In genomic region chr15:52481915-52482314, GRCh38 we compare ENCODE assay signal across 7 cellular contexts. TPM values are rescaled to one million over a fixed set of nuclear protein-coding genes. Genes with fewer than 3 reads are reported as not detected.
DNase-seq lines count a peak whose midpoint lies in the region; ATAC-seq and TF ChIP-seq lines count a peak whose summit lies in the region.

No MANE protein-coding gene starts in this region.

- no peaks in the 10 kb centered on the region for H3K36me3 ChIP-seq in Caco-2 (ENCODE audit: control insufficient read depth, insufficient read depth, low read length)

- H3K36me3 Mint-ChIP-seq in activated naive CD4-positive, alpha-beta T cell treated with anti-CD3 and anti-CD28 coated beads, Interleukin-2, amount 50 U/mL, for 72 hours: no peaks in the 10 kb centered on the region
- no peaks in the 10 kb centered on the region for H3K36me3 Mint-ChIP-seq in Caco-2 (ENCODE audit: insufficient read depth, unreplicated experiment)

- no peak for TF ChIP-seq POLR2A in NB4 (IDR thresholded peaks at IDR 0.05; ENCODE audit: extremely low read depth, insufficient read length)

- H3K4me1 ChIP-seq in Caco-2: no peaks in the 10 kb centered on the region

- DNase-seq in NB4 (ENCODE audit: low read depth): peak; percentile 90
- DNase-seq in activated naive CD4-positive, alpha-beta T cell treated with anti-CD3 and anti-CD28 coated beads, Interleukin-2, amount 50 U/mL, for 72 hours (ENCODE audit: low spot score in 2 of 2): peak in 1 of 2 donors; percentile 20
- peak; percentile 64 for DNase-seq in medulla oblongata (ENCODE audit: extremely low spot score)
- no peak for DNase-seq in T1000 (lab: John Stamatoyannopoulos, UW)
- no peak for DNase-seq in Caco-2

- CTCF ChIA-PET in Caco-2 (lab: Charles Lee): no interaction called here

- TF ChIP-seq CTCF in NB4 (IDR thresholded peaks at IDR 0.05; ENCODE audit: low read depth, low read length) (no peak), Caco-2 (IDR thresholded peaks at IDR 0.05; ENCODE audit: insufficient read depth in 1 of 2, low read depth in 1 of 2, low read length in 1 of 2, severe bottlenecking in 1 of 2, unreplicated experiment in 1 of 2) (no peak)

- H3K27me3 Mint-ChIP-seq in Caco-2 (ENCODE audit: insufficient read depth, unreplicated experiment): peaks cover 9% of the 10 kb centered on the region

- intact Hi-C loops in Caco-2 (cut with micrococcal nuclease; ENCODE audit: unreplicated experiment): no loop called here

- H3K27me3 ChIP-seq in Caco-2 (replicated peaks; ENCODE audit: control insufficient read depth, insufficient read depth, low read length): no peaks in the 10 kb centered on the region

- POLR2A ChIA-PET in Caco-2 (lab: Charles Lee): no interaction called here

- H3K9me3 ChIP-seq in Caco-2: no peaks in the 10 kb centered on the region

- H3K4me3 ChIP-seq in NB4 (ENCODE audit: low read depth, low read length) (no peak overlapping the region), Caco-2 (ENCODE audit: low read depth, low read length) (no peak overlapping the region)

- no TSS peak for BruUV-seq in Caco-2 (replicated peaks; lab: Mats Ljungman, UMichigan)

- H3K4me3 Mint-ChIP-seq in Caco-2 (ENCODE audit: unreplicated experiment): no peak overlapping the region

- H3K27ac Mint-ChIP-seq in activated naive CD4-positive, alpha-beta T cell treated with anti-CD3 and anti-CD28 coated beads, Interleukin-2, amount 50 U/mL, for 72 hours: peak overlapping the region in 1 of 2 donors; percentile 41
- H3K27ac Mint-ChIP-seq in Caco-2 (ENCODE audit: unreplicated experiment): no peak overlapping the region

- H3K4me1 Mint-ChIP-seq in Caco-2 (ENCODE audit: low read depth, unreplicated experiment): peaks cover 6% of the 10 kb centered on the region

- no peaks in the 10 kb centered on the region for H3K9me3 Mint-ChIP-seq in activated naive CD4-positive, alpha-beta T cell treated with anti-CD3 and anti-CD28 coated beads, Interleukin-2, amount 50 U/mL, for 72 hours
- no peaks in the 10 kb centered on the region for H3K9me3 Mint-ChIP-seq in Caco-2 (ENCODE audit: unreplicated experiment)

- ATAC-seq in GM18519 (IDR thresholded peaks at IDR 0.05; ENCODE audit: low FRiP score, unreplicated experiment) (peak; percentile 95), HG02571 (IDR thresholded peaks at IDR 0.05; ENCODE audit: unreplicated experiment) (peak; percentile 86)
- ATAC-seq in activated naive CD4-positive, alpha-beta T cell treated with anti-CD3 and anti-CD28 coated beads, Interleukin-2, amount 50 U/mL, for 72 hours: peak; percentile 92 to 98

RNA-seq across cellular contexts. Expression of gene MYO5A, which starts 46.8 kb away (rescaled TPM):
- total RNA-seq in activated naive CD4-positive, alpha-beta T cell treated with anti-CD3 and anti-CD28 coated beads, Interleukin-2, amount 50 U/mL, for 72 hours: 10 to 100 TPM; 14.0 to 19.5 TPM
- 8.2 and 9.9 TPM in 2 replicates for total RNA-seq in Caco-2 (2022)

Comparison
In these comparisons a context has a peak if more than half of its experiments do, and no peak if none do; other contexts are left out.
1. DNase-seq: peak in NB4 (single experiment) and medulla oblongata (single experiment); none in T1000 (single experiment) and Caco-2 (0 of 2).
2. Peak in every context shown above with its lines, with median percentiles within 50 percentile points of each other: ATAC-seq.